24 cellular contexts compared by ENCODE assay signal in the genomic region with DNA sequence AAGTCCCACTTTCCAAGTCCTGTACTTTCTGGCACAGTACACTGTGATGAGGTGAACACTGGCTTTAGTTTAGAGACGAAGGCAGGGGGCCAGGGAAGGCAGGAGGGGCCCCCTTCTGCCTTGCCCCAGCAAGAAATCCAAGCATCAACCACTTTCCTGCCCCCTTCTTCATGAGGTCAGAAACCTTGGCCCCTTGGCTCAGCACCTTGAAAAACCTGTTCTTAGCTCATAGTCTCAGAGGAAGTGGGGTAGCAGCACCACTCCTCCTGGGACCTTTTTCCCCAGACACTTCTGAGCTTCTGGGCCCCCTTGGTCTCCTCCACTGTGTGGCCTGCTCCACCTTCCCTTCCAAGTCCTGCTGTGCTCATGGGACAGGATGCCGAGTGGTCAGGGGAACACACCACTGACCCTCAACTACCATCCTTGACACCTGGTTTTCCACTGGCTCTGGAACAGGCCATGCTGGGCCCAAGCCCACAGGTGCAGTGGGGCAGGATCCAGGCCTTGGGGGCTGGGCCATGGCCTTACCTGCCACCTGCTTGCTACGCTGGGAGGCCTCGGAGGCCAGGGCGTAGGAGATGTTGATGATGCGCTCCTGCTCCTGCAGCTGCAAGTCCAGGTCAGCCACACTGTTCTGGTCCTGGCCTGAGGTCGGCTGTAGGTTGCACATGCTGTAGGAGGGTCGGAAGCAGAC. TPM values are rescaled to one million over a fixed set of nuclear protein-coding genes. Genes with fewer than 3 reads are reported as not detected.
A peak's percentile ranks its signal among the peaks of the same experiment; 100 is the strongest.
DNase-seq lines count a peak whose midpoint lies in the region; ATAC-seq and TF ChIP-seq lines count a peak whose summit lies in the region.
"Had no signal": no experiment of that assay in that cellular context is flagged by ENCODE, and none has a peak within 500 bp of the region (broad histone marks: within the 10 kb centered on the region; RNA-seq: fewer than 3 reads in every experiment).

No MANE protein-coding gene starts in this region.

- ATAC-seq in WTC11: no peak
- ATAC-seq: activated naive CD4-positive, alpha-beta T cell treated with anti-CD3 and anti-CD28 coated beads, Interleukin-2, amount 50 U/mL, for 72 hours; foreskin keratinocyte; GM12878; heart right ventricle; Panc1; stimulated activated effector memory CD8-positive, alpha-beta T cell treated with anti-CD3 and anti-CD28 coated beads, Interleukin-12 subunit alpha, Interleukin-12 subunit beta, amount 100 ng/mL, for 72 hours had no signal

- no peaks in the 10 kb centered on the region for H3K27me3 Mint-ChIP-seq in WTC11 (ENCODE audit: low read depth)
- no peaks in the 10 kb centered on the region for H3K27me3 Mint-ChIP-seq in activated CD4-positive, alpha-beta T cell treated with anti-CD3 and anti-CD28 coated beads, Interleukin-2, amount 10 ng/mL, durations not matched to agents 24 days and 14 days

- no peaks in the 10 kb centered on the region for H3K9me3 Mint-ChIP-seq in WTC11
- H3K9me3 Mint-ChIP-seq in activated CD4-positive, alpha-beta T cell treated with anti-CD3 and anti-CD28 coated beads, Interleukin-2, amount 10 ng/mL, durations not matched to agents 24 days and 14 days: no peaks in the 10 kb centered on the region
- H3K9me3 Mint-ChIP-seq: activated naive CD4-positive, alpha-beta T cell treated with anti-CD3 and anti-CD28 coated beads, Interleukin-2, amount 50 U/mL, for 72 hours; stimulated activated effector memory CD8-positive, alpha-beta T cell treated with anti-CD3 and anti-CD28 coated beads, Interleukin-12 subunit alpha, Interleukin-12 subunit beta, amount 100 ng/mL, for 72 hours had no signal

- no peaks in the 10 kb centered on the region for H3K9me3 ChIP-seq in stomach
- H3K9me3 ChIP-seq: esophagus muscularis mucosa, heart right ventricle, SJCRH30, uterus had no signal

- H3K27me3 ChIP-seq in stomach: no peaks in the 10 kb centered on the region
- H3K27me3 ChIP-seq: esophagus muscularis mucosa, foreskin keratinocyte, heart right ventricle, uterus had no signal

- POLR2A ChIA-PET in WTC11 (lab: Charles Lee): interaction anchor here (1.1 kb wide), 1 partner anchor 17 kb away, joined by 3 read pairs; no protein-coding TSS in a partner anchor

- TF ChIP-seq CTCF in WTC11 (IDR thresholded peaks at IDR 0.05) (no peak), stomach (IDR thresholded peaks at IDR 0.05) (no peak)

- WGBS in stomach, 5 donors: 46 to 83% (median 58%) methylated on average over 4 to 8 of the region's 8 CpGs

- TF ChIP-seq EP300 in stomach (IDR thresholded peaks at IDR 0.05): no peak

- intact Hi-C loops in stomach (cut with DNase I; ENCODE audit: low total_unique reads): no loop called here
- intact Hi-C loops in activated CD4-positive, alpha-beta T cell treated with anti-CD3 and anti-CD28 coated beads, Interleukin-2, amount 10 ng/mL, durations not matched to agents 24 days and 14 days (cut with micrococcal nuclease): no loop called here

- H3K4me3 Mint-ChIP-seq in WTC11: no peak overlapping the region
- no peak overlapping the region for H3K4me3 Mint-ChIP-seq in activated CD4-positive, alpha-beta T cell treated with anti-CD3 and anti-CD28 coated beads, Interleukin-2, amount 10 ng/mL, durations not matched to agents 24 days and 14 days
- H3K4me3 Mint-ChIP-seq: stimulated activated effector memory CD8-positive, alpha-beta T cell treated with anti-CD3 and anti-CD28 coated beads, Interleukin-12 subunit alpha, Interleukin-12 subunit beta, amount 100 ng/mL, for 72 hours had no signal

- TF ChIP-seq POLR2A in stomach (IDR thresholded peaks at IDR 0.05): no peak

- DNase-seq in HT-29 (ENCODE audit: low spot score) (peak; percentile 17), WTC11 (ENCODE audit: low spot score) (no peak), mesenteric fat pad (ENCODE audit: low spot score) (peak; percentile 55), stomach (peak; percentile 59), EL (no peak)
- DNase-seq in activated CD4-positive, alpha-beta T cell treated with anti-CD3 and anti-CD28 coated beads, Interleukin-2, amount 10 ng/mL, durations not matched to agents 24 days and 14 days: no peak
- no peak for DNase-seq in stimulated activated CD8-positive, alpha-beta memory T cell treated with anti-CD3 and anti-CD28 coated beads, Interleukin-4, amount 100 ng/mL, for 48 hours
- DNase-seq: activated CD4-positive, alpha-beta T cell treated with anti-CD3 and anti-CD28 coated beads, Interleukin-2, amount 50 U/mL, for 48 hours; activated CD8-positive, alpha-beta memory T cell treated with anti-CD3 and anti-CD28 coated beads, Interleukin-2, amount 50 U/mL, for 48 hours; effector memory CD4-positive, alpha-beta T cell; foreskin keratinocyte; heart right ventricle; NCI-H1694; NCI-H524 treated with DMSO at 0.1 percent for 48 hours; SJCRH30; stimulated activated CD4-positive, alpha-beta T cell treated with anti-CD3 and anti-CD28 coated beads, Interleukin-2, amount 100 ng/mL, for 48 hours; substantia nigra; uterus had no signal

- peaks cover 11 to 34% (median 20%) of the 10 kb centered on the region in 4 donors for H3K4me1 ChIP-seq in stomach
- H3K4me1 ChIP-seq: SJCRH30, uterus had no signal

- peaks cover 3 to 43% (median 19%) of the 10 kb centered on the region in 4 donors for H3K36me3 ChIP-seq in stomach
- H3K36me3 ChIP-seq: SJCRH30, uterus had no signal

- CTCF ChIA-PET in WTC11 (lab: Charles Lee): interaction anchor here (1.1 kb wide), 1 partner anchor 281 kb away, joined by 4 read pairs; no protein-coding TSS in a partner anchor

- peaks cover 22% of the 10 kb centered on the region for H3K4me1 Mint-ChIP-seq in WTC11
- H3K4me1 Mint-ChIP-seq in activated CD4-positive, alpha-beta T cell treated with anti-CD3 and anti-CD28 coated beads, Interleukin-2, amount 10 ng/mL, durations not matched to agents 24 days and 14 days: no peaks in the 10 kb centered on the region
- H3K4me1 Mint-ChIP-seq: stimulated activated effector memory CD8-positive, alpha-beta T cell treated with anti-CD3 and anti-CD28 coated beads, Interleukin-12 subunit alpha, Interleukin-12 subunit beta, amount 100 ng/mL, for 72 hours had no signal

- H3K27ac Mint-ChIP-seq in WTC11: peak overlapping the region; percentile 66
- H3K27ac Mint-ChIP-seq in activated CD4-positive, alpha-beta T cell treated with anti-CD3 and anti-CD28 coated beads, Interleukin-2, amount 10 ng/mL, durations not matched to agents 24 days and 14 days: no peak overlapping the region
- H3K27ac Mint-ChIP-seq: stimulated activated effector memory CD8-positive, alpha-beta T cell treated with anti-CD3 and anti-CD28 coated beads, Interleukin-12 subunit alpha, Interleukin-12 subunit beta, amount 100 ng/mL, for 72 hours had no signal

- H3K4me3 ChIP-seq in stomach: no peak overlapping the region
- H3K4me3 ChIP-seq: coronary artery, esophagus muscularis mucosa, GM12878, heart right ventricle, SJCRH30, uterus had no signal

- no peaks in the 10 kb centered on the region for H3K36me3 Mint-ChIP-seq in WTC11
- no peaks in the 10 kb centered on the region for H3K36me3 Mint-ChIP-seq in activated CD4-positive, alpha-beta T cell treated with anti-CD3 and anti-CD28 coated beads, Interleukin-2, amount 10 ng/mL, durations not matched to agents 24 days and 14 days (ENCODE audit: low read depth)
- H3K36me3 Mint-ChIP-seq: activated naive CD4-positive, alpha-beta T cell treated with anti-CD3 and anti-CD28 coated beads, Interleukin-2, amount 50 U/mL, for 72 hours; stimulated activated effector memory CD8-positive, alpha-beta T cell treated with anti-CD3 and anti-CD28 coated beads, Interleukin-12 subunit alpha, Interleukin-12 subunit beta, amount 100 ng/mL, for 72 hours had no signal

- no peak overlapping the region for H3K27ac ChIP-seq in stomach
- H3K27ac ChIP-seq: coronary artery, esophagus muscularis mucosa, foreskin keratinocyte, heart right ventricle, SJCRH30, uterus had no signal

TF ChIP-seq in WTC11, 78 proteins besides CTCF, POLR2A, EP300 and RAD21:
- TF ChIP-seq ELF4 (CRISPR knock-in tag; IDR thresholded peaks at IDR 0.05; ENCODE audit: low read depth) (no peak), ZNF138 (CRISPR knock-in tag; conservative IDR thresholded peaks at IDR 0.05) (no peak), CREM (CRISPR knock-in tag; IDR thresholded peaks at IDR 0.05) (no peak), NR1H2 (CRISPR knock-in tag; IDR thresholded peaks at IDR 0.05) (no peak), MYBL2 (CRISPR knock-in tag; IDR thresholded peaks at IDR 0.05) (no peak), ZNF232 (CRISPR knock-in tag; IDR thresholded peaks at IDR 0.05) (no peak), GABPB1 (CRISPR knock-in tag; IDR thresholded peaks at IDR 0.05) (no peak)
- TF ChIP-seq, protein P1, sequence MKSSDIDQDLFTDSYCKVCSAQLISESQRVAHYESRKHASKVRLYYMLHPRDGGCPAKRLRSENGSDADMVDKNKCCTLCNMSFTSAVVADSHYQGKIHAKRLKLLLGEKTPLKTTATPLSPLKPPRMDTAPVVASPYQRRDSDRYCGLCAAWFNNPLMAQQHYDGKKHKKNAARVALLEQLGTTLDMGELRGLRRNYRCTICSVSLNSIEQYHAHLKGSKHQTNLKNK (CRISPR knock-in tag; IDR thresholded peaks at IDR 0.05): no peak

RNA-seq across cellular contexts. Expression of a gene that starts 43.9 kb away (rescaled TPM):
- 107 and 117 TPM in 2 replicates for total RNA-seq in HT-29 (2014; rRNA removed; shearing (Covaris generic))
- 129 to 141 TPM (median 132 TPM) in 3 replicates for total RNA-seq in WTC11 (2021)
- 93.9 TPM for total RNA-seq in mesenteric fat pad
- total RNA-seq in stomach: 100 to 1,000 TPM; 117 to 336 (median 152) TPM
- 100 to 1,000 TPM in 2 of 3 donors, 10 to 100 TPM in 1; 86.2 to 145 (median 118) TPM for polyA plus RNA-seq in stomach
- 142 and 149 TPM in 2 replicates for total RNA-seq in activated CD4-positive, alpha-beta T cell treated with anti-CD3 and anti-CD28 coated beads, Interleukin-2, amount 10 ng/mL, durations not matched to agents 24 days and 14 days

Comparison
In these comparisons a context has a peak if more than half of its experiments do, and no peak if none do; other contexts are left out.
1. DNase-seq: peak in HT-29 (single experiment), mesenteric fat pad (single experiment) and stomach (single experiment); none in WTC11 (single experiment), activated CD4-positive, alpha-beta T cell treated with anti-CD3 and anti-CD28 coated beads, Interleukin-2, amount 10 ng/mL, durations not matched to agents 24 days and 14 days (single experiment), EL (single experiment) and stimulated activated CD8-positive, alpha-beta memory T cell treated with anti-CD3 and anti-CD28 coated beads, Interleukin-4, amount 100 ng/mL, for 48 hours (single experiment).